Comparison of ENCODE assay signal across 17 cellular contexts in the genomic region with DNA sequence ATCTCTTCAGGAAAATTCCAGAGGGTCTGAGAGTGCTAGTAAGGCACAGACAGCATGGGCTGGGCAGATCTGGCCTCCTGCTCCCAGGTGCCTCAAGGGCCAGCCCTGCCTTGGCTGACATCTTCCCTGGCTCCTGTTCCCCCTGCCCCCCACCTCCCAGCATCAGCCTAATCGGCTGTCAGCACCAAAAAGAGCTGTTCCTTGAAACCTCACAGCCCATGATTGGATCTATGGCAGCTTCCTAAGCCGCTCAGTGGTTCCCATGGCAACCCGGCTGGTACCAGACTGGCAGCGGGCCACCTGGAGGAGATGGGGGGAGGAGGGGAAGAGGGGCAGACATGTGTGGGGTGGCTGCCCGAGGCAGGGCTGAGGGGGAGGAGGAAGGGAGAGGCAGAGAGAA.
DNase-seq lines count a peak whose midpoint lies in the region; ATAC-seq and TF ChIP-seq lines count a peak whose summit lies in the region.
"Had no signal": no experiment of that assay in that cellular context is flagged by ENCODE, and none has a peak within 500 bp of the region (broad histone marks: within the 10 kb centered on the region; RNA-seq: fewer than 3 reads in every experiment).

No MANE protein-coding gene starts in this region.

- no peaks in the 10 kb centered on the region for H3K36me3 ChIP-seq in BE2C
- H3K36me3 ChIP-seq in Karpas-422 (ENCODE audit: insufficient read depth, low read length): no peaks in the 10 kb centered on the region
- no peaks in the 10 kb centered on the region for H3K36me3 ChIP-seq in RWPE2 (ENCODE audit: low read depth)
- no peaks in the 10 kb centered on the region for H3K36me3 ChIP-seq in smooth muscle cell (ENCODE audit: low read depth)
- H3K36me3 ChIP-seq: left lung had no signal

- peak; percentile 55 for DNase-seq in BE2C
- DNase-seq in Karpas-422: peak; percentile 59
- peak; percentile 24 for DNase-seq in RWPE2 (ENCODE audit: low spot score)
- peak; percentile 58 for DNase-seq in left kidney (ENCODE audit: low read depth, low spot score)
- DNase-seq in NCI-H510A treated with DMSO at 0.1 percent for 48 hours (lab: John Stamatoyannopoulos, UW): no peak
- no peak for DNase-seq in smooth muscle cell (lab: John Stamatoyannopoulos, UW; ENCODE audit: unreplicated experiment)
- DNase-seq in stimulated activated CD4-positive, alpha-beta T cell treated with anti-CD3 and anti-CD28 coated beads, Interleukin-2, amount 100 ng/mL, for 24 hours: no peak
- DNase-seq: activated CD4-positive, alpha-beta T cell treated with anti-CD3 and anti-CD28 coated beads for 36 hours; activated naive CD8-positive, alpha-beta T cell treated with anti-CD3 and anti-CD28 coated beads, Interleukin-2, amount 50 U/mL, for 24 hours; AML-193; NCI-H1930; psoas muscle; SHP77 treated with DMSO at 0.1 percent for 48 hours; testis had no signal

- H3K27ac ChIP-seq in Karpas-422 (ENCODE audit: low read length): peak overlapping the region; percentile 83; the same call in 1 of the 2 replicates
- no peak overlapping the region for H3K27ac ChIP-seq in RWPE2 (ENCODE audit: poor library complexity, severe bottlenecking)
- H3K27ac ChIP-seq in smooth muscle cell (ENCODE audit: low read depth): no peak overlapping the region
- H3K27ac ChIP-seq: KMS-11, left lung, psoas muscle, testis had no signal

- TF ChIP-seq CTCF in BE2C (IDR thresholded peaks at IDR 0.05; ENCODE audit: low read depth, low read length): no peak
- TF ChIP-seq CTCF in RWPE2 (IDR thresholded peaks at IDR 0.05; ENCODE audit: poor library complexity, severe bottlenecking): no peak
- no peak for TF ChIP-seq CTCF in smooth muscle cell (IDR thresholded peaks at IDR 0.05; ENCODE audit: borderline replicate concordance, insufficient read depth, poor library complexity, severe bottlenecking)

- H3K79me2 ChIP-seq in Karpas-422 (ENCODE audit: low read length) (no peaks in the 10 kb centered on the region), smooth muscle cell (ENCODE audit: low read depth) (no peaks in the 10 kb centered on the region)

- H3K9me3 ChIP-seq in BE2C (no peaks in the 10 kb centered on the region), Karpas-422 (ENCODE audit: low read length) (no peaks in the 10 kb centered on the region), RWPE2 (ENCODE audit: severe bottlenecking) (no peaks in the 10 kb centered on the region), smooth muscle cell (replicated peaks; ENCODE audit: low read depth) (no peaks in the 10 kb centered on the region)
- H3K9me3 ChIP-seq: left lung, psoas muscle, testis had no signal

- WGBS in smooth muscle cell (ENCODE audit: low lambda C conversion rate): 73% methylated on average over 5 of the region's 5 CpGs

- H3K4me2 ChIP-seq in Karpas-422 (ENCODE audit: low read depth, low read length, poor library complexity, severe bottlenecking) (peak overlapping the region; percentile 70), smooth muscle cell (no peak overlapping the region)
- H3K4me2 ChIP-seq: KMS-11 had no signal

- ATAC-seq in RWPE2 (ENCODE audit: low read depth): no peak
- ATAC-seq in HG02981 (IDR thresholded peaks at IDR 0.05; ENCODE audit: unreplicated experiment): no peak
- ATAC-seq: activated CD4-positive, alpha-beta T cell treated with anti-CD3 and anti-CD28 coated beads for 36 hours; activated naive CD8-positive, alpha-beta T cell treated with anti-CD3 and anti-CD28 coated beads, Interleukin-2, amount 50 U/mL, for 24 hours; left lung; psoas muscle had no signal

- H3K9ac ChIP-seq in Karpas-422 (ENCODE audit: low read length): peak overlapping the region; percentile 50; the same call in 1 of the 2 replicates
- no peak overlapping the region for H3K9ac ChIP-seq in smooth muscle cell (ENCODE audit: low read depth)
- H3K9ac ChIP-seq: KMS-11 had no signal

- no peaks in the 10 kb centered on the region for H3K9me2 ChIP-seq in Karpas-422 (replicated peaks; ENCODE audit: insufficient read depth, low read length)

- H3F3A ChIP-seq in smooth muscle cell (ENCODE audit: low read depth): no peaks in the 10 kb centered on the region

- H3K27me3 ChIP-seq in BE2C (no peaks in the 10 kb centered on the region), Karpas-422 (ENCODE audit: low read length) (no peaks in the 10 kb centered on the region), RWPE2 (ENCODE audit: insufficient read depth, poor library complexity, severe bottlenecking) (peaks cover 15% of the 10 kb centered on the region), smooth muscle cell (ENCODE audit: low read depth) (peaks cover 73% of the 10 kb centered on the region)
- H3K27me3 ChIP-seq: testis had no signal

- no peaks in the 10 kb centered on the region for H4K20me1 ChIP-seq in Karpas-422 (ENCODE audit: insufficient read depth, low read depth, low read length)
- H4K20me1 ChIP-seq in smooth muscle cell (ENCODE audit: low read depth): no peaks in the 10 kb centered on the region

- H3K4me1 ChIP-seq in BE2C (no peaks in the 10 kb centered on the region), Karpas-422 (ENCODE audit: low read length) (peaks cover 76% of the 10 kb centered on the region), RWPE2 (ENCODE audit: insufficient read depth, poor library complexity, severe bottlenecking) (no peaks in the 10 kb centered on the region), smooth muscle cell (ENCODE audit: low read depth) (no peaks in the 10 kb centered on the region)
- H3K4me1 ChIP-seq: left lung, psoas muscle, testis had no signal

- H3K4me3 ChIP-seq in BE2C (ENCODE audit: low read depth, low read length): no peak overlapping the region
- H3K4me3 ChIP-seq in Karpas-422 (ENCODE audit: low read length): peak overlapping the region; percentile 51; the same call in 1 of the 2 replicates
- no peak overlapping the region for H3K4me3 ChIP-seq in RWPE2 (ENCODE audit: severe bottlenecking)
- H3K4me3 ChIP-seq in smooth muscle cell: no peak overlapping the region
- H3K4me3 ChIP-seq: left lung, psoas muscle, testis had no signal

- H2AFZ ChIP-seq in Karpas-422 (ENCODE audit: low read length) (no peak overlapping the region), smooth muscle cell (ENCODE audit: low read depth) (no peak overlapping the region)

Comparison
In these comparisons a context has a peak if more than half of its experiments do, and no peak if none do; other contexts are left out.
1. DNase-seq: peak in BE2C (single experiment), Karpas-422 (single experiment), RWPE2 (single experiment) and left kidney (single experiment); none in NCI-H510A treated with DMSO at 0.1 percent for 48 hours (single experiment), smooth muscle cell (single experiment) and stimulated activated CD4-positive, alpha-beta T cell treated with anti-CD3 and anti-CD28 coated beads, Interleukin-2, amount 100 ng/mL, for 24 hours (0 of 2).